Comparison of ENCODE assay signal across 9 cellular contexts in genomic region chr22:27107824-27108223, GRCh38.
DNase-seq lines count a peak whose midpoint lies in the region; ATAC-seq and TF ChIP-seq lines count a peak whose summit lies in the region.
"Had no signal": no experiment of that assay in that cellular context is flagged by ENCODE, and none has a peak within 500 bp of the region (broad histone marks: within the 10 kb centered on the region; RNA-seq: fewer than 3 reads in every experiment).

No MANE protein-coding gene starts in this region.

- no peak for ATAC-seq in HG03354 (IDR thresholded peaks at IDR 0.05; ENCODE audit: poor library complexity, severe bottlenecking, unreplicated experiment)

- peaks cover 65% of the 10 kb centered on the region for H3K4me1 Mint-ChIP-seq in nephron
- H3K4me1 Mint-ChIP-seq in immature natural killer cell = no peaks in the 10 kb centered on the region

- H3K27ac Mint-ChIP-seq in nephron (peak overlapping the region in 2 of 3 experiments; percentile 92 to 96), immature natural killer cell (no peak overlapping the region)

- TF ChIP-seq CTCF in nephron (IDR thresholded peaks at IDR 0.05; ENCODE audit: unreplicated experiment in 3 of 3) = no peak

- H3K9me3 Mint-ChIP-seq in nephron (no peaks in the 10 kb centered on the region), immature natural killer cell (no peaks in the 10 kb centered on the region)

- in situ Hi-C loops in Caki2 (cut with HindIII; ENCODE audit: low pct_unique_long_range_greater_than_20kb, low sequenced_read_pairs) = no loop called here

- H3K4me3 Mint-ChIP-seq in nephron (no peak overlapping the region), immature natural killer cell (no peak overlapping the region)

- no peaks in the 10 kb centered on the region for H3K36me3 Mint-ChIP-seq in nephron (ENCODE audit: low read depth)
- H3K36me3 Mint-ChIP-seq in immature natural killer cell = no peaks in the 10 kb centered on the region

- DNase-seq in Caki2 (ENCODE audit: low read depth) = peak; percentile 96
- peak; percentile 52 for DNase-seq in NCI-H2196 (lab: John Stamatoyannopoulos, UW; ENCODE audit: unreplicated experiment)
- peak; percentile 42 for DNase-seq in dedifferentiated amniotic fluid mesenchymal stem cell (ENCODE audit: extremely low spot score)
- no peak for DNase-seq in immature natural killer cell
- DNase-seq in activated naive CD4-positive, alpha-beta T cell treated with anti-CD3 and anti-CD28 coated beads, Interleukin-2, amount 50 U/mL, for 16 hours = no peak
- no peak for DNase-seq in iPS-NIHi11 (ENCODE audit: low spot score)
- DNase-seq: lower lobe of right lung had no signal

- peaks cover 12% of the 10 kb centered on the region for H3K27me3 Mint-ChIP-seq in nephron (ENCODE audit: low read depth)
- peaks cover 3 to 6% (median 4%) of the 10 kb centered on the region in 3 donors for H3K27me3 Mint-ChIP-seq in immature natural killer cell (ENCODE audit: low read depth in 3 of 3)

Comparison
In these comparisons a context has a peak if more than half of its experiments do, and no peak if none do; other contexts are left out.
1. DNase-seq: peak in Caki2 (single experiment), NCI-H2196 (single experiment) and dedifferentiated amniotic fluid mesenchymal stem cell (single experiment); none in immature natural killer cell (0 of 3), activated naive CD4-positive, alpha-beta T cell treated with anti-CD3 and anti-CD28 coated beads, Interleukin-2, amount 50 U/mL, for 16 hours (single experiment) and iPS-NIHi11 (single experiment).
2. H3K27ac Mint-ChIP-seq: peak in nephron (2 of 3); none in immature natural killer cell (0 of 6).